In genomic region chr19:51293571-51294210, GRCh38 we compare ENCODE assay signal across 23 cellular contexts. TPM values are rescaled to one million over a fixed set of nuclear protein-coding genes. Genes with fewer than 3 reads are reported as not detected.
"Had no signal": no experiment of that assay in that cellular context is flagged by ENCODE, and none has a peak within 500 bp of the region (broad histone marks: within the 10 kb centered on the region; RNA-seq: fewer than 3 reads in every experiment).

No MANE protein-coding gene starts in this region.

- DNase-seq: activated B cell treated with CpG ODN at 0.5 μM for 24 hours; activated CD4-positive, alpha-beta T cell treated with anti-CD3 and anti-CD28 coated beads for 48 hours; activated CD8-positive, alpha-beta T cell treated with anti-CD3 and anti-CD28 coated beads for 36 hours; activated naive CD4-positive, alpha-beta T cell; activated naive CD8-positive, alpha-beta T cell treated with anti-CD3 and anti-CD28 coated beads for 36 hours; activated T-cell treated with anti-CD3 and anti-CD28 coated beads, Interleukin-2, amount 50 U/mL, for 1 hour; amniotic stem cell; foreskin melanocyte; glutamatergic neuron; lower lobe of right lung; occipital lobe; stimulated activated CD4-positive, alpha-beta T cell treated with anti-CD3 and anti-CD28 coated beads, Interleukin-2, amount 100 ng/mL, for 24 hours had no signal

- H3K27ac Mint-ChIP-seq: activated B cell treated with CpG ODN at 0.5 μM for 24 hours; activated CD8-positive, alpha-beta T cell treated with anti-CD3 and anti-CD28 coated beads for 36 hours; activated naive CD8-positive, alpha-beta T cell treated with anti-CD3 and anti-CD28 coated beads for 36 hours; activated T-helper 17 cell treated with anti-CD3 and anti-CD28 coated beads, Interleukin-2, amount 50 U/mL, for 72 hours; mesothelial cell of epicardium; stimulated activated naive CD8-positive, alpha-beta T cell treated with anti-CD3 and anti-CD28 coated beads, Interleukin-15, Interleukin-2, amounts not matched to agents 100 ng/mL and 50 ng/mL, for 24 hours; T-helper 2 cell treated with Interferon-gamma antibody and Interleukin-4, amounts not matched to agents 5 μg/mL and 100 μg/mL, for 36 hours had no signal

- H3K4me3 Mint-ChIP-seq: activated B cell treated with CpG ODN at 0.5 μM for 24 hours; activated CD8-positive, alpha-beta T cell treated with anti-CD3 and anti-CD28 coated beads for 36 hours; activated naive CD8-positive, alpha-beta T cell treated with anti-CD3 and anti-CD28 coated beads for 36 hours; activated T-helper 17 cell treated with anti-CD3 and anti-CD28 coated beads, Interleukin-2, amount 50 U/mL, for 72 hours; mesothelial cell of epicardium; stimulated activated naive CD8-positive, alpha-beta T cell treated with anti-CD3 and anti-CD28 coated beads, Interleukin-15, Interleukin-2, amounts not matched to agents 100 ng/mL and 50 ng/mL, for 24 hours; T-helper 2 cell treated with Interferon-gamma antibody and Interleukin-4, amounts not matched to agents 5 μg/mL and 100 μg/mL, for 36 hours had no signal

- ATAC-seq: activated CD8-positive, alpha-beta T cell treated with anti-CD3 and anti-CD28 coated beads for 36 hours; activated T-helper 17 cell treated with anti-CD3 and anti-CD28 coated beads, Interleukin-2, amount 50 U/mL, for 72 hours; lower lobe of right lung had no signal

- H3K9me3 Mint-ChIP-seq: activated B cell treated with CpG ODN at 0.5 μM for 24 hours; activated CD8-positive, alpha-beta T cell treated with anti-CD3 and anti-CD28 coated beads for 36 hours; activated naive CD8-positive, alpha-beta T cell treated with anti-CD3 and anti-CD28 coated beads for 36 hours; activated T-helper 17 cell treated with anti-CD3 and anti-CD28 coated beads, Interleukin-2, amount 50 U/mL, for 72 hours; mesothelial cell of epicardium; nephron; stimulated activated naive CD8-positive, alpha-beta T cell treated with anti-CD3 and anti-CD28 coated beads, Interleukin-15, Interleukin-2, amounts not matched to agents 100 ng/mL and 50 ng/mL, for 24 hours; T-helper 2 cell treated with Interferon-gamma antibody and Interleukin-4, amounts not matched to agents 5 μg/mL and 100 μg/mL, for 36 hours had no signal

- H3K36me3 Mint-ChIP-seq: activated naive CD8-positive, alpha-beta T cell treated with anti-CD3 and anti-CD28 coated beads for 36 hours; mesothelial cell of epicardium had no signal

- H3K27me3 ChIP-seq: cardiac muscle cell, right atrium auricular region had no signal

- H3K4me1 ChIP-seq: lower lobe of right lung, prostate gland, right atrium auricular region, tibial nerve had no signal

- H3K9me3 ChIP-seq: lower lobe of right lung, prostate gland, right atrium auricular region had no signal

- H3K27ac ChIP-seq: cardiac muscle cell, lower lobe of right lung, prostate gland, right atrium auricular region, tibial nerve had no signal

- H3K4me1 Mint-ChIP-seq: activated B cell treated with CpG ODN at 0.5 μM for 24 hours; activated naive CD8-positive, alpha-beta T cell treated with anti-CD3 and anti-CD28 coated beads for 36 hours; activated T-helper 17 cell treated with anti-CD3 and anti-CD28 coated beads, Interleukin-2, amount 50 U/mL, for 72 hours had no signal

- H3K4me3 ChIP-seq: cardiac muscle cell, dorsolateral prefrontal cortex, lower lobe of right lung, prostate gland, right atrium auricular region, tibial nerve had no signal

- H3K36me3 ChIP-seq: cardiac muscle cell, lower lobe of right lung, prostate gland, right atrium auricular region, tibial nerve had no signal

RNA-seq across cellular contexts. Expression of gene IGLON5, which starts 17.8 kb away (rescaled TPM):
- total RNA-seq: activated B cell treated with CpG ODN at 0.5 μM for 24 hours, lower lobe of right lung had no signal

RNA-seq across cellular contexts. Expression of gene SIGLECL1, which starts 42.8 kb away (rescaled TPM):
- total RNA-seq: activated B cell treated with CpG ODN at 0.5 μM for 24 hours; activated CD8-positive, alpha-beta T cell treated with anti-CD3 and anti-CD28 coated beads for 36 hours; activated naive CD8-positive, alpha-beta T cell treated with anti-CD3 and anti-CD28 coated beads for 36 hours; cardiac muscle cell; dorsolateral prefrontal cortex; epithelial cell of proximal tubule; lower lobe of right lung; mesothelial cell of epicardium; occipital lobe; right atrium auricular region; tibial nerve had no signal
